In genomic region chr4:4388418-4388817, GRCh38 we compare ENCODE assay signal across 11 cellular contexts. TPM values are rescaled to one million over a fixed set of nuclear protein-coding genes. Genes with fewer than 3 reads are reported as not detected.
DNase-seq lines count a peak whose midpoint lies in the region; ATAC-seq and TF ChIP-seq lines count a peak whose summit lies in the region.
"Had no signal": no experiment of that assay in that cellular context is flagged by ENCODE, and none has a peak within 500 bp of the region (broad histone marks: within the 10 kb centered on the region; RNA-seq: fewer than 3 reads in every experiment).

No MANE protein-coding gene starts in this region.

- H3K4me1 Mint-ChIP-seq in activated CD4-positive, alpha-beta T cell treated with anti-CD3 and anti-CD28 coated beads, Interleukin-2, amount 10 ng/mL, durations not matched to agents 7 days and 5 days: peaks cover 14% of the 10 kb centered on the region
- peaks cover 11 to 21% (median 20%) of the 10 kb centered on the region in 3 donors for H3K4me1 Mint-ChIP-seq in T-cell

- CTCF ChIA-PET in activated CD4-positive, alpha-beta T cell treated with anti-CD3 and anti-CD28 coated beads, Interleukin-2, amount 10 ng/mL, durations not matched to agents 7 days and 5 days (lab: Charles Lee): no interaction called here
- CTCF ChIA-PET in T-cell (lab: Charles Lee): no interaction called here

- peaks cover 39% of the 10 kb centered on the region for H3K27me3 ChIP-seq in foreskin keratinocyte

- H3K4me1 ChIP-seq in foreskin keratinocyte: peaks cover 8% of the 10 kb centered on the region

- POLR2A ChIA-PET in activated CD4-positive, alpha-beta T cell treated with anti-CD3 and anti-CD28 coated beads, Interleukin-2, amount 10 ng/mL, durations not matched to agents 7 days and 5 days (lab: Charles Lee): no interaction called here
- POLR2A ChIA-PET in T-cell (lab: Charles Lee): no interaction called here

- DNase-seq in activated CD4-positive, alpha-beta T cell treated with anti-CD3 and anti-CD28 coated beads, Interleukin-2, amount 10 ng/mL, durations not matched to agents 7 days and 5 days: no peak
- no peak for DNase-seq in activated CD4-positive, alpha-beta T cell treated with anti-CD3 and anti-CD28 coated beads, Interleukin-2, amount 50 U/mL, for 1 hour
- no peak for DNase-seq in T-cell
- DNase-seq in epithelial cell of esophagus (ENCODE audit: low read depth): no peak
- DNase-seq in foreskin keratinocyte: no peak
- DNase-seq: gastrocnemius medialis, mesendoderm had no signal

- peaks cover 41% of the 10 kb centered on the region for H3K27me3 Mint-ChIP-seq in activated CD4-positive, alpha-beta T cell treated with anti-CD3 and anti-CD28 coated beads, Interleukin-2, amount 10 ng/mL, durations not matched to agents 7 days and 5 days
- peaks cover 16 to 27% of the 10 kb centered on the region in 2 donors for H3K27me3 Mint-ChIP-seq in T-cell

- ATAC-seq in T-cell (replicated peaks in 1 of 4) (no peak), HG02981 (IDR thresholded peaks at IDR 0.05; ENCODE audit: unreplicated experiment) (no peak), foreskin keratinocyte (no peak), GM19328 (IDR thresholded peaks at IDR 0.05; ENCODE audit: unreplicated experiment) (no peak)
- ATAC-seq: activated CD4-positive, CD25-positive, alpha-beta regulatory T cell treated with anti-CD3 and anti-CD28 coated beads, Interleukin-2, amount 50 U/mL, for 24 hours; gastrocnemius medialis had no signal

- peak overlapping the region; percentile 62 for H3K4me3 Mint-ChIP-seq in activated CD4-positive, alpha-beta T cell treated with anti-CD3 and anti-CD28 coated beads, Interleukin-2, amount 10 ng/mL, durations not matched to agents 7 days and 5 days
- H3K4me3 Mint-ChIP-seq in T-cell: peak overlapping the region; percentile 56 to 86 (median 78)

- no peaks in the 10 kb centered on the region for H3K9me3 Mint-ChIP-seq in activated CD4-positive, alpha-beta T cell treated with anti-CD3 and anti-CD28 coated beads, Interleukin-2, amount 10 ng/mL, durations not matched to agents 7 days and 5 days
- no peaks in the 10 kb centered on the region for H3K9me3 Mint-ChIP-seq in T-cell

- H3K27ac ChIP-seq in skin epidermis: no peak overlapping the region
- no peak overlapping the region for H3K27ac ChIP-seq in foreskin keratinocyte
- H3K27ac ChIP-seq: gastrocnemius medialis had no signal

- no peak overlapping the region for H3K27ac Mint-ChIP-seq in activated CD4-positive, alpha-beta T cell treated with anti-CD3 and anti-CD28 coated beads, Interleukin-2, amount 10 ng/mL, durations not matched to agents 7 days and 5 days
- H3K27ac Mint-ChIP-seq in T-cell: peak overlapping the region in 1 of 2 donors; percentile 28

- TF ChIP-seq CTCF in epithelial cell of esophagus (IDR thresholded peaks at IDR 0.05; ENCODE audit: insufficient read depth, low read depth, low read length, missing control alignments) (no peak), foreskin keratinocyte (conservative IDR thresholded peaks at IDR 0.05) (no peak)

- H3K36me3 Mint-ChIP-seq in activated CD4-positive, alpha-beta T cell treated with anti-CD3 and anti-CD28 coated beads, Interleukin-2, amount 10 ng/mL, durations not matched to agents 7 days and 5 days (ENCODE audit: low read depth): peaks cover 3% of the 10 kb centered on the region
- H3K36me3 Mint-ChIP-seq in T-cell: peaks cover 7% of the 10 kb centered on the region

- H3K4me3 ChIP-seq in epithelial cell of esophagus (ENCODE audit: low read length) (peak overlapping the region; percentile 45), skin epidermis (peak overlapping the region in 5 of 7 experiments; percentile 51 to 65 (median 58))

RNA-seq across cellular contexts. Expression of gene NSG1, which starts 1.5 kb away (rescaled TPM):
- 10 to 100 TPM; 11.0 to 11.9 TPM for total RNA-seq in activated CD4-positive, alpha-beta T cell treated with anti-CD3 and anti-CD28 coated beads, Interleukin-2, amount 10 ng/mL, durations not matched to agents 7 days and 5 days
- total RNA-seq in T-cell (10 to 100 TPM; 14.2 to 42.8 (median 19.2) TPM), foreskin keratinocyte (20.2 and 28.1 TPM in 2 replicates)
- polyA plus RNA-seq in foreskin keratinocyte: 28.4 and 40.4 TPM in 2 replicates
